ENCODE assay signal across 13 cellular contexts in the genomic region with DNA sequence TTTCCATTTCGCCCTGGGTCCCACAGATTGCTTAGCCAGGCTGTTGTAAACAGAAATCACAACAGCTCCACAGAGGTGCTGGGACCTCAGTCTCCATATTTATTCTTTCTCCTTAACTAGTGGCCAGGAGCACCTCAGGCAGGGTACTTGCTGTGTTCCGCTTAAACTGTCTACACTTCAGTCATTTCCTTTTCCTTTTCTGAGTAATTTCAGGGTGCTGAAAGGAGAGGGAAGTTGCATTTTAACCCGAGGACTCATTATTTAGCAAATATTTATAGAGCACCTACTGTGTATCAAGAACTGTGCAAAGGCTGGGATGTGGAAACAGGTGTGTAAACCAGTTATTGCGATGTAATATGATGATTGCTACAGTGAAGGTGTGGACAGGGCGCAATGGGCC.
"Had no signal": no experiment of that assay in that cellular context is flagged by ENCODE, and none has a peak within 500 bp of the region (broad histone marks: within the 10 kb centered on the region; RNA-seq: fewer than 3 reads in every experiment).

No MANE protein-coding gene starts in this region.

- ATAC-seq: psoas muscle; sciatic nerve; stimulated activated naive CD8-positive, alpha-beta T cell treated with anti-CD3 and anti-CD28 coated beads, Interleukin-15, Interleukin-2, amounts not matched to agents 100 U/mL and 50 U/mL, for 24 hours had no signal

- H3K36me3 Mint-ChIP-seq: activated naive CD4-positive, alpha-beta T cell treated with anti-CD3 and anti-CD28 coated beads, Interleukin-2, amount 10 ng/mL, durations not matched to agents 7 days and 5 days had no signal

- H3K27me3 Mint-ChIP-seq: naive thymus-derived CD8-positive, alpha-beta T cell; T-helper 17 cell had no signal

- DNase-seq: activated CD4-positive, alpha-beta T cell treated with anti-CD3 and anti-CD28 coated beads for 1 hour; activated CD4-positive, alpha-beta T cell treated with anti-CD3 and anti-CD28 coated beads, Interleukin-2, amount 50 U/mL, for 48 hours; activated CD8-positive, alpha-beta memory T cell treated with anti-CD3 and anti-CD28 coated beads, Interleukin-2, amount 50 U/mL, for 48 hours; activated naive CD4-positive, alpha-beta T cell treated with anti-CD3 and anti-CD28 coated beads, Interleukin-2, amount 10 ng/mL, durations not matched to agents 7 days and 5 days; erythroblast; hippocampal formation; psoas muscle; stimulated activated CD4-positive, alpha-beta T cell treated with anti-CD3 and anti-CD28 coated beads, Interleukin-2, amount 100 ng/mL, for 24 hours; stimulated activated naive CD8-positive, alpha-beta T cell treated with anti-CD3 and anti-CD28 coated beads, Interleukin-15, Interleukin-2, amounts not matched to agents 100 U/mL and 50 U/mL, for 24 hours; T-helper 17 cell; upper lobe of left lung had no signal

- H3K9me3 Mint-ChIP-seq: activated naive CD4-positive, alpha-beta T cell treated with anti-CD3 and anti-CD28 coated beads, Interleukin-2, amount 10 ng/mL, durations not matched to agents 7 days and 5 days; naive thymus-derived CD8-positive, alpha-beta T cell had no signal

- H3K4me3 Mint-ChIP-seq: activated naive CD4-positive, alpha-beta T cell treated with anti-CD3 and anti-CD28 coated beads, Interleukin-2, amount 10 ng/mL, durations not matched to agents 7 days and 5 days; naive thymus-derived CD8-positive, alpha-beta T cell; T-helper 17 cell had no signal

- H3K27ac Mint-ChIP-seq: activated naive CD4-positive, alpha-beta T cell treated with anti-CD3 and anti-CD28 coated beads, Interleukin-2, amount 10 ng/mL, durations not matched to agents 7 days and 5 days had no signal
